ENCODE assay signal across 8 cellular contexts in genomic region chr11:83285131-83285770, GRCh38. TPM values are rescaled to one million over a fixed set of nuclear protein-coding genes. Genes with fewer than 3 reads are reported as not detected.
A peak's percentile ranks its signal among the peaks of the same experiment; 100 is the strongest.
DNase-seq lines count a peak whose midpoint lies in the region; ATAC-seq lines count a peak whose summit lies in the region.

No MANE protein-coding gene starts in this region.

- intact Hi-C loops in left ventricle myocardium superior (cut with micrococcal nuclease), result no loop called here

- peak overlapping the region; percentile 100 for H3K27ac Mint-ChIP-seq in activated T-cell treated with anti-CD3 and anti-CD28 coated beads, Interleukin-2, amount 50 U/mL, for 24 hours
- peak overlapping the region; percentile 97 for H3K27ac Mint-ChIP-seq in activated CD4-positive, alpha-beta memory T cell treated with anti-CD3 and anti-CD28 coated beads, Interleukin-2, amount 10 ng/mL, durations not matched to agents 7 days and 5 days
- H3K27ac Mint-ChIP-seq in stimulated activated effector memory CD8-positive, alpha-beta T cell treated with anti-CD3 and anti-CD28 coated beads, Interleukin-12 subunit alpha, Interleukin-12 subunit beta, amount 100 ng/mL, for 72 hours, result peak overlapping the region; percentile 99

- H3K4me1 Mint-ChIP-seq in activated T-cell treated with anti-CD3 and anti-CD28 coated beads, Interleukin-2, amount 50 U/mL, for 24 hours (ENCODE audit: low read depth), result peaks cover 50% of the 10 kb centered on the region
- peaks cover 33% of the 10 kb centered on the region for H3K4me1 Mint-ChIP-seq in activated CD4-positive, alpha-beta memory T cell treated with anti-CD3 and anti-CD28 coated beads, Interleukin-2, amount 10 ng/mL, durations not matched to agents 7 days and 5 days
- peaks cover 20% of the 10 kb centered on the region for H3K4me1 Mint-ChIP-seq in stimulated activated effector memory CD8-positive, alpha-beta T cell treated with anti-CD3 and anti-CD28 coated beads, Interleukin-12 subunit alpha, Interleukin-12 subunit beta, amount 100 ng/mL, for 72 hours

- no peak for DNase-seq in activated T-cell treated with anti-CD3 and anti-CD28 coated beads, Interleukin-2, amount 50 U/mL, for 24 hours
- no peak for DNase-seq in activated T-cell treated with anti-CD3 and anti-CD28 coated beads, Interleukin-2, amount 50 U/mL, for 48 hours
- no peak for DNase-seq in activated CD4-positive, alpha-beta memory T cell treated with anti-CD3 and anti-CD28 coated beads, Interleukin-2, amount 10 ng/mL, durations not matched to agents 7 days and 5 days
- no peak for DNase-seq in left ventricle myocardium superior
- no peak for DNase-seq in stimulated activated effector memory CD8-positive, alpha-beta T cell treated with anti-CD3 and anti-CD28 coated beads, Interleukin-12 subunit alpha, Interleukin-12 subunit beta, amount 100 ng/mL, for 72 hours (ENCODE audit: low spot score in 2 of 2)
- DNase-seq in GOT3 (lab: John Stamatoyannopoulos, UW), result no peak
- DNase-seq in stimulated activated CD4-positive, alpha-beta T cell treated with anti-CD3 and anti-CD28 coated beads, Interleukin-4, amount 100 ng/mL, for 24 hours, result no peak

- peak overlapping the region; percentile 95 for H3K4me3 Mint-ChIP-seq in activated T-cell treated with anti-CD3 and anti-CD28 coated beads, Interleukin-2, amount 50 U/mL, for 24 hours
- H3K4me3 Mint-ChIP-seq in activated CD4-positive, alpha-beta memory T cell treated with anti-CD3 and anti-CD28 coated beads, Interleukin-2, amount 10 ng/mL, durations not matched to agents 7 days and 5 days, result peak overlapping the region; percentile 92
- H3K4me3 Mint-ChIP-seq in stimulated activated effector memory CD8-positive, alpha-beta T cell treated with anti-CD3 and anti-CD28 coated beads, Interleukin-12 subunit alpha, Interleukin-12 subunit beta, amount 100 ng/mL, for 72 hours, result peak overlapping the region; percentile 95

- ATAC-seq in HG03066 (IDR thresholded peaks at IDR 0.05; ENCODE audit: low read depth, unreplicated experiment) (peak; percentile 46), left ventricle myocardium superior (peak; percentile 70)
- ATAC-seq in stimulated activated effector memory CD8-positive, alpha-beta T cell treated with anti-CD3 and anti-CD28 coated beads, Interleukin-12 subunit alpha, Interleukin-12 subunit beta, amount 100 ng/mL, for 72 hours, result peak; percentile 61

- CTCF ChIA-PET in activated CD4-positive, alpha-beta memory T cell treated with anti-CD3 and anti-CD28 coated beads, Interleukin-2, amount 10 ng/mL, durations not matched to agents 7 days and 5 days (lab: Charles Lee), result interaction anchor here (1.4 to 2.2 kb wide), 3 partner anchors 36 to 384 kb away, joined by 4 to 6 read pairs (median 6); partner anchors contain the start of genes DDIAS and PCF11

- H3K36me3 Mint-ChIP-seq in activated T-cell treated with anti-CD3 and anti-CD28 coated beads, Interleukin-2, amount 50 U/mL, for 24 hours (ENCODE audit: low read depth), result peaks cover 34% of the 10 kb centered on the region
- H3K36me3 Mint-ChIP-seq in activated CD4-positive, alpha-beta memory T cell treated with anti-CD3 and anti-CD28 coated beads, Interleukin-2, amount 10 ng/mL, durations not matched to agents 7 days and 5 days (ENCODE audit: low read depth), result peaks cover 21% of the 10 kb centered on the region
- H3K36me3 Mint-ChIP-seq in stimulated activated effector memory CD8-positive, alpha-beta T cell treated with anti-CD3 and anti-CD28 coated beads, Interleukin-12 subunit alpha, Interleukin-12 subunit beta, amount 100 ng/mL, for 72 hours, result peaks cover 20% of the 10 kb centered on the region

- H3K27me3 Mint-ChIP-seq in activated T-cell treated with anti-CD3 and anti-CD28 coated beads, Interleukin-2, amount 50 U/mL, for 24 hours, result no peaks in the 10 kb centered on the region
- H3K27me3 Mint-ChIP-seq in activated CD4-positive, alpha-beta memory T cell treated with anti-CD3 and anti-CD28 coated beads, Interleukin-2, amount 10 ng/mL, durations not matched to agents 7 days and 5 days, result no peaks in the 10 kb centered on the region

- peaks cover 5% of the 10 kb centered on the region for H3K9me3 Mint-ChIP-seq in activated T-cell treated with anti-CD3 and anti-CD28 coated beads, Interleukin-2, amount 50 U/mL, for 24 hours
- H3K9me3 Mint-ChIP-seq in activated CD4-positive, alpha-beta memory T cell treated with anti-CD3 and anti-CD28 coated beads, Interleukin-2, amount 10 ng/mL, durations not matched to agents 7 days and 5 days, result peaks cover 3% of the 10 kb centered on the region
- peaks cover 3% of the 10 kb centered on the region for H3K9me3 Mint-ChIP-seq in stimulated activated effector memory CD8-positive, alpha-beta T cell treated with anti-CD3 and anti-CD28 coated beads, Interleukin-12 subunit alpha, Interleukin-12 subunit beta, amount 100 ng/mL, for 72 hours

- POLR2A ChIA-PET in activated CD4-positive, alpha-beta memory T cell treated with anti-CD3 and anti-CD28 coated beads, Interleukin-2, amount 10 ng/mL, durations not matched to agents 7 days and 5 days (lab: Charles Lee), result interaction anchor here (0.8 to 2.9 kb wide), 14 partner anchors 9 to 424 kb away, joined by 3 to 35 read pairs (median 6); partner anchors contain the start of genes ANKRD42, DDIAS, PCF11 and PRCP

RNA-seq across cellular contexts. Expression of gene CCDC90B, which starts 0.9 kb away (rescaled TPM):
- 10 to 100 TPM; 29.7 to 31.5 TPM for total RNA-seq in activated CD4-positive, alpha-beta memory T cell treated with anti-CD3 and anti-CD28 coated beads, Interleukin-2, amount 10 ng/mL, durations not matched to agents 7 days and 5 days
- 21.0 TPM for total RNA-seq in left ventricle myocardium superior
